Comparison of ENCODE assay signal across 9 cellular contexts in the genomic region with DNA sequence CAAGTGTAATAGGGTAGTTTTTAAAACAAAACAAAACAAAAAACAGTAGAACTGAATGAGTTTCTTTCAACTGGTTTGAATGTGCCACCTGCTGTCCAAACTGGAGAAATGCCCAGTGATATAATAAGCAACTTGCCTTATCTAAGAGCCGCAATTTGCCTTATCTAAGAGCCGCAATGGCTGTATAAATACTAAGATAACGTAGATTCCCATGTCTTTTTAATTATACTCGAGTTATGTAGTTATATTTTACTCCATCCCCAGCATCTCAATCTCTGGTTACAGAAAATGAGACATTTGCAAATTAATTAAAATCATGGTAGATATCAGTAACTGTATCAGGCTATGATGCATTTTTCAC.
DNase-seq lines count a peak whose midpoint lies in the region; ATAC-seq and TF ChIP-seq lines count a peak whose summit lies in the region.
"Had no signal": no experiment of that assay in that cellular context is flagged by ENCODE, and none has a peak within 500 bp of the region (broad histone marks: within the 10 kb centered on the region; RNA-seq: fewer than 3 reads in every experiment).

No MANE protein-coding gene starts in this region.

- TF ChIP-seq CTCF in H9 (conservative IDR thresholded peaks at IDR 0.05) (peak; percentile 67), epithelial cell of esophagus (IDR thresholded peaks at IDR 0.05; ENCODE audit: insufficient read depth, low read depth, low read length, missing control alignments) (peak; percentile 73), neural crest cell (conservative IDR thresholded peaks at IDR 0.05) (peak; percentile 78)

- no peak overlapping the region for H3K4me3 ChIP-seq in epithelial cell of esophagus (ENCODE audit: low read length)
- H3K4me3 ChIP-seq in MG63: no peak overlapping the region

- H2AK5ac ChIP-seq in H9 (ENCODE audit: insufficient read length, low read length): no peak overlapping the region

- no peak overlapping the region for H2BK20ac ChIP-seq in H9 (ENCODE audit: low read depth, low read length, poor library complexity, severe bottlenecking)

- H3K4me1 ChIP-seq in H9 (ENCODE audit: insufficient read depth, low read length): peaks cover 3% of the 10 kb centered on the region; the same call in 1 of the 2 replicates

- WGBS in H9 (ENCODE audit: extremely low coverage, insufficient read length, low lambda C conversion rate): no CpG with 5 or more reads among the region's 4 CpGs

- H3K9ac ChIP-seq in H9 (ENCODE audit: extremely low read depth, insufficient read length, low read length): no peak overlapping the region

- H3K9me3 ChIP-seq in H9 (ENCODE audit: control insufficient read depth, low read depth, low read length) (no peaks in the 10 kb centered on the region), MG63 (no peaks in the 10 kb centered on the region)

- peaks cover 4% of the 10 kb centered on the region for H3K79me1 ChIP-seq in H9 (ENCODE audit: insufficient read depth, low read depth, low read length, poor library complexity, severe bottlenecking)

- H3K23ac ChIP-seq in H9 (ENCODE audit: insufficient read length, low read depth, low read length): no peak overlapping the region

- H3K27ac Mint-ChIP-seq in H9 (no peak overlapping the region), neural crest cell (ENCODE audit: unreplicated experiment) (peak overlapping the region; percentile 79)

- H3K27me3 ChIP-seq in H9 (ENCODE audit: insufficient read depth, low read length) (no peaks in the 10 kb centered on the region), MG63 (no peaks in the 10 kb centered on the region)

- DNase-seq in CD1c-positive myeloid dendritic cell (ENCODE audit: extremely low spot score) (peak; percentile 38), H9 (no peak), OCI-M2 (lab: John Stamatoyannopoulos, UW; ENCODE audit: unreplicated experiment) (peak; percentile 11), epithelial cell of esophagus (ENCODE audit: low read depth) (peak; percentile 62), neural crest cell (ENCODE audit: low read depth, low spot score) (no peak), MG63 (no peak)

- ATAC-seq in HG02759 (IDR thresholded peaks at IDR 0.05; ENCODE audit: unreplicated experiment) (no peak), HG03039 (IDR thresholded peaks at IDR 0.05; ENCODE audit: unreplicated experiment) (no peak)

- H3K9me3 Mint-ChIP-seq in H9: no peaks in the 10 kb centered on the region; a peak in 1 of 5 replicates
- H3K9me3 Mint-ChIP-seq in neural crest cell: no peaks in the 10 kb centered on the region
- H3K9me3 Mint-ChIP-seq: IgD-negative memory B cell had no signal

- H2BK5ac ChIP-seq in H9 (ENCODE audit: insufficient read length, low read length): no peak overlapping the region

- no peak overlapping the region for H3K4me2 ChIP-seq in H9 (ENCODE audit: insufficient read depth, insufficient read length, low read length)

- H3K4me3 Mint-ChIP-seq in H9 (no peak overlapping the region), neural crest cell (peak overlapping the region; percentile 8)
- H3K4me3 Mint-ChIP-seq: IgD-negative memory B cell had no signal

- no peak overlapping the region for H2BK12ac ChIP-seq in H9 (ENCODE audit: insufficient read length, low read depth, low read length)

- H2BK120ac ChIP-seq in H9 (ENCODE audit: low read depth, low read length, poor library complexity, severe bottlenecking): no peak overlapping the region

- H3K14ac ChIP-seq in H9 (ENCODE audit: insufficient read depth, low read length): no peak overlapping the region

- H3K36me3 Mint-ChIP-seq in H9 (ENCODE audit: insufficient read depth in 1 of 3, low read depth in 3 of 3) (peaks cover 16 to 36% (median 19%) of the 10 kb centered on the region in 3 experiments; a peak in 6 of 7 replicates), neural crest cell (ENCODE audit: low read depth) (no peaks in the 10 kb centered on the region)

- no peak overlapping the region for H4K5ac ChIP-seq in H9 (ENCODE audit: insufficient read length, low read depth, low read length)

- no peak overlapping the region for H3K4ac ChIP-seq in H9 (ENCODE audit: low read depth, low read length)

- no peak overlapping the region for H4K91ac ChIP-seq in H9 (ENCODE audit: insufficient read length, low read depth, low read length)

- H3T11ph ChIP-seq in H9 (ENCODE audit: low read length): no peak overlapping the region

- no peak overlapping the region for H2BK15ac ChIP-seq in H9 (ENCODE audit: low read depth, low read length)

- peaks cover 21 to 26% of the 10 kb centered on the region in 2 experiments for H3K4me1 Mint-ChIP-seq in H9
- peaks cover 49% of the 10 kb centered on the region for H3K4me1 Mint-ChIP-seq in neural crest cell

- no peak overlapping the region for H3K27ac ChIP-seq in H9 (ENCODE audit: insufficient read length, low read depth, low read length)

- H2AFZ ChIP-seq in H9 (ENCODE audit: low read length): no peak overlapping the region

- H3K56ac ChIP-seq in H9 (ENCODE audit: insufficient read length, low read depth, low read length): no peak overlapping the region

- H3K27me3 Mint-ChIP-seq in H9 (ENCODE audit: low read depth) (no peaks in the 10 kb centered on the region), neural crest cell (ENCODE audit: low read depth) (no peaks in the 10 kb centered on the region)
- H3K27me3 Mint-ChIP-seq: IgD-negative memory B cell had no signal

- no peak overlapping the region for H3K18ac ChIP-seq in H9 (ENCODE audit: insufficient read length, low read depth, low read length)

- no peaks in the 10 kb centered on the region for H4K20me1 ChIP-seq in H9 (ENCODE audit: control insufficient read depth, insufficient read depth, insufficient read length)

- H4K8ac ChIP-seq in H9 (replicated peaks; ENCODE audit: insufficient read length, low read depth, low read length): no peak overlapping the region

- H3K36me3 ChIP-seq in MG63: no peaks in the 10 kb centered on the region; the same call in 1 of the 2 replicates

- H3K23me2 ChIP-seq in H9 (ENCODE audit: insufficient read length, low read depth, low read length, poor library complexity, severe bottlenecking): no peaks in the 10 kb centered on the region

- peaks cover 4% of the 10 kb centered on the region; the same call in 1 of the 2 replicates for H3K79me2 ChIP-seq in H9 (ENCODE audit: insufficient read depth, low read length)

Comparison
In these comparisons a context has a peak if more than half of its experiments do, and no peak if none do; other contexts are left out.
1. DNase-seq: peak in CD1c-positive myeloid dendritic cell (single experiment), OCI-M2 (single experiment) and epithelial cell of esophagus (single experiment); none in H9 (single experiment), neural crest cell (single experiment) and MG63 (single experiment).
2. Peak in every context shown above with its lines, with median percentiles within 50 percentile points of each other: CTCF ChIP-seq.